ENCODE assay signal across 9 cellular contexts in the genomic region with DNA sequence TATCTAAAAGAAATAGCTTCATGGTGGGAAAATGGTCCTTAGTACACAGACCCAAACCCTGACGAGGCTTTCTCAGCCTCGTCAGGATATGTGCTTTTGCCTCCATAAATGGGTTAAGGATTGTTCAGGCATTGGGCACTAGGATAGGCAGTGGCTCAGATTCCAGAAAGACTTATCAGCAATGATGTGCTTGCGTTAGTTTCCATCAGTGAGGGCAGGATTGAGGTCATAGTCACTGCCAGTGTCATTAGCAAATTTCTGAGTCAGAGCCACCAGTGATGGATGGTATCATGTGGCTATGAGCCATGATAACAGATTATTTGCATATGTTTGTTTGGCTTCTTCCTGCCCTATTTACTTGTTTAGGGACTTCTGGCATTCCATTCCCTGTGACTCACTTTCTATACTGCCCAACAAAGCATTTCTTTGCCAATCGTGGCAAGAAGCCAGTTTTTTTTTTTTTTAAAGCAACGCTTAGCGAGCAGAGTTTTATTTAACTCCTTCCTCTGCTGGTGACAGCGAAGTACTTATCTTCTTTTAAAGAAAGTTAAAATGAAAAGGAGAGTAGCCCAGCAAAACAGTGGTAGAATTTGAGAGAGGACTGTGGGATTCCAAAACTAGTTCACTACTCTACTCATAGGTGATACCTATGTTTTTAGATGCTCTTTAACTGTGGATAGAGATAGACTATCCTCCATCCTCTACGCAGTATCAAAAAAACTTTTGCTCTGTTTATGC. TPM values are rescaled to one million over a fixed set of nuclear protein-coding genes. Genes with fewer than 3 reads are reported as not detected.
DNase-seq lines count a peak whose midpoint lies in the region; ATAC-seq and TF ChIP-seq lines count a peak whose summit lies in the region.
"Had no signal": no experiment of that assay in that cellular context is flagged by ENCODE, and none has a peak within 500 bp of the region (broad histone marks: within the 10 kb centered on the region; RNA-seq: fewer than 3 reads in every experiment).

No MANE protein-coding gene starts in this region.

- H3K4me1 Mint-ChIP-seq in WTC11: peaks cover 49% of the 10 kb centered on the region

- H3K4me2 ChIP-seq in smooth muscle cell: peak overlapping the region; percentile 71

- DNase-seq in DMS 273 (lab: John Stamatoyannopoulos, UW; ENCODE audit: unreplicated experiment) (peak; percentile 58), HT1080 (ENCODE audit: low read depth) (peak; percentile 98), WTC11 (ENCODE audit: low spot score) (no peak), hepatic stellate cell (ENCODE audit: low spot score) (peak; percentile 76), smooth muscle cell (lab: John Stamatoyannopoulos, UW; ENCODE audit: unreplicated experiment) (no peak), OCI-M2 (lab: John Stamatoyannopoulos, UW; ENCODE audit: unreplicated experiment) (no peak)
- no peak for DNase-seq in activated CD4-positive, alpha-beta T cell treated with anti-CD3 and anti-CD28 coated beads, Interleukin-2, amount 50 U/mL, for 4 hours

- 3% methylated on average over 8 of the region's 8 CpGs for WGBS in smooth muscle cell (ENCODE audit: low lambda C conversion rate)

- no peaks in the 10 kb centered on the region for H3K79me2 ChIP-seq in smooth muscle cell (ENCODE audit: low read depth)

- H3K9me3 ChIP-seq in smooth muscle cell (replicated peaks; ENCODE audit: low read depth): no peaks in the 10 kb centered on the region
- H3K9me3 ChIP-seq: Peyer's patch had no signal

- H3K27me3 ChIP-seq in smooth muscle cell (ENCODE audit: low read depth): no peaks in the 10 kb centered on the region
- H3K27me3 ChIP-seq: Peyer's patch had no signal

- H3K36me3 Mint-ChIP-seq in WTC11: no peaks in the 10 kb centered on the region

- H2AFZ ChIP-seq in smooth muscle cell (ENCODE audit: low read depth): peak overlapping the region; percentile 40

- H3F3A ChIP-seq in smooth muscle cell (ENCODE audit: low read depth): peaks cover 9% of the 10 kb centered on the region

- no peaks in the 10 kb centered on the region for H3K9me3 Mint-ChIP-seq in WTC11

- TF ChIP-seq CTCF in WTC11 (IDR thresholded peaks at IDR 0.05) (no peak), smooth muscle cell (IDR thresholded peaks at IDR 0.05; ENCODE audit: borderline replicate concordance, insufficient read depth, poor library complexity, severe bottlenecking) (no peak)

- ATAC-seq in WTC11 (peak; percentile 91), HG03280 (IDR thresholded peaks at IDR 0.05; ENCODE audit: unreplicated experiment) (no peak)

- CTCF ChIA-PET in WTC11 (lab: Charles Lee): interaction anchor here (1.0 to 4.9 kb wide), 3 partner anchors 59 to 365 kb away, joined by 3 to 25 read pairs (median 3); no protein-coding TSS in a partner anchor

- H3K27ac Mint-ChIP-seq in WTC11: peak overlapping the region; percentile 95

- H3K4me1 ChIP-seq in smooth muscle cell (ENCODE audit: low read depth): peaks cover 10% of the 10 kb centered on the region

- H3K36me3 ChIP-seq in smooth muscle cell (ENCODE audit: low read depth): no peaks in the 10 kb centered on the region
- H3K36me3 ChIP-seq: Peyer's patch had no signal

- POLR2A ChIA-PET in WTC11 (lab: Charles Lee): interaction anchor here (1.0 kb wide), 1 partner anchor 178 kb away, joined by 5 read pairs; a partner anchor contains a TSS

- H3K9ac ChIP-seq in smooth muscle cell (ENCODE audit: low read depth): peak overlapping the region; percentile 50

- H3K4me3 ChIP-seq in smooth muscle cell: no peak overlapping the region
- H3K4me3 ChIP-seq: Peyer's patch had no signal

- H3K27ac ChIP-seq in smooth muscle cell (ENCODE audit: low read depth): peak overlapping the region; percentile 81

- peak overlapping the region; percentile 27 for H3K4me3 Mint-ChIP-seq in WTC11

- H3K27me3 Mint-ChIP-seq in WTC11 (ENCODE audit: low read depth): no peaks in the 10 kb centered on the region

- H4K20me1 ChIP-seq in smooth muscle cell (ENCODE audit: low read depth): no peaks in the 10 kb centered on the region

TF ChIP-seq in WTC11, 78 proteins besides CTCF, POLR2A, EP300 and RAD21:
- TF ChIP-seq, protein P1, sequence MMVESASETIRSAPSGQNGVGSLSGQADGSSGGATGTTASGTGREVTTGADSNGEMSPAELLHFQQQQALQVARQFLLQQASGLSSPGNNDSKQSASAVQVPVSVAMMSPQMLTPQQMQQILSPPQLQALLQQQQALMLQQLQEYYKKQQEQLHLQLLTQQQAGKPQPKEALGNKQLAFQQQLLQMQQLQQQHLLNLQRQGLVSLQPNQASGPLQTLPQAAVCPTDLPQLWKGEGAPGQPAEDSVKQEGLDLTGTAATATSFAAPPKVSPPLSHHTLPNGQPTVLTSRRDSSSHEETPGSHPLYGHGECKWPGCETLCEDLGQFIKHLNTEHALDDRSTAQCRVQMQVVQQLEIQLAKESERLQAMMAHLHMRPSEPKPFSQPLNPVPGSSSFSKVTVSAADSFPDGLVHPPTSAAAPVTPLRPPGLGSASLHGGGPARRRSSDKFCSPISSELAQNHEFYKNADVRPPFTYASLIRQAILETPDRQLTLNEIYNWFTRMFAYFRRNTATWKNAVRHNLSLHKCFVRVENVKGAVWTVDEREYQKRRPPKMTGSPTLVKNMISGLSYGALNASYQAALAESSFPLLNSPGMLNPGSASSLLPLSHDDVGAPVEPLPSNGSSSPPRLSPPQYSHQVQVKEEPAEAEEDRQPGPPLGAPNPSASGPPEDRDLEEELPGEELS (CRISPR knock-in tag; IDR thresholded peaks at IDR 0.05): peak; percentile 67; the same call in 1 of the 2 replicates
- TF ChIP-seq ETV6 (CRISPR knock-in tag; IDR thresholded peaks at IDR 0.05) (0 out of 2 replicates have a peak, but pooled peaks have one; percentile 20), SMAD3 (CRISPR knock-in tag; IDR thresholded peaks at IDR 0.05; ENCODE audit: borderline replicate concordance) (no peak), GABPB1 (CRISPR knock-in tag; IDR thresholded peaks at IDR 0.05) (peak; percentile 52), ZNF416 (CRISPR knock-in tag; IDR thresholded peaks at IDR 0.05) (no peak), NR2C2 (CRISPR knock-in tag; IDR thresholded peaks at IDR 0.05) (no peak)
- TF ChIP-seq, protein P2, sequence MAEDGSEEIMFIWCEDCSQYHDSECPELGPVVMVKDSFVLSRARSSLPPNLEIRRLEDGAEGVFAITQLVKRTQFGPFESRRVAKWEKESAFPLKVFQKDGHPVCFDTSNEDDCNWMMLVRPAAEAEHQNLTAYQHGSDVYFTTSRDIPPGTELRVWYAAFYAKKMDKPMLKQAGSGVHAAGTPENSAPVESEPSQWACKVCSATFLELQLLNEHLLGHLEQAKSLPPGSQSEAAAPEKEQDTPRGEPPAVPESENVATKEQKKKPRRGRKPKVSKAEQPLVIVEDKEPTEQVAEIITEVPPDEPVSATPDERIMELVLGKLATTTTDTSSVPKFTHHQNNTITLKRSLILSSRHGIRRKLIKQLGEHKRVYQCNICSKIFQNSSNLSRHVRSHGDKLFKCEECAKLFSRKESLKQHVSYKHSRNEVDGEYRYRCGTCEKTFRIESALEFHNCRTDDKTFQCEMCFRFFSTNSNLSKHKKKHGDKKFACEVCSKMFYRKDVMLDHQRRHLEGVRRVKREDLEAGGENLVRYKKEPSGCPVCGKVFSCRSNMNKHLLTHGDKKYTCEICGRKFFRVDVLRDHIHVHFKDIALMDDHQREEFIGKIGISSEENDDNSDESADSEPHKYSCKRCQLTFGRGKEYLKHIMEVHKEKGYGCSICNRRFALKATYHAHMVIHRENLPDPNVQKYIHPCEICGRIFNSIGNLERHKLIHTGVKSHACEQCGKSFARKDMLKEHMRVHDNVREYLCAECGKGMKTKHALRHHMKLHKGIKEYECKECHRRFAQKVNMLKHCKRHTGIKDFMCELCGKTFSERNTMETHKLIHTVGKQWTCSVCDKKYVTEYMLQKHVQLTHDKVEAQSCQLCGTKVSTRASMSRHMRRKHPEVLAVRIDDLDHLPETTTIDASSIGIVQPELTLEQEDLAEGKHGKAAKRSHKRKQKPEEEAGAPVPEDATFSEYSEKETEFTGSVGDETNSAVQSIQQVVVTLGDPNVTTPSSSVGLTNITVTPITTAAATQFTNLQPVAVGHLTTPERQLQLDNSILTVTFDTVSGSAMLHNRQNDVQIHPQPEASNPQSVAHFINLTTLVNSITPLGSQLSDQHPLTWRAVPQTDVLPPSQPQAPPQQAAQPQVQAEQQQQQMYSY (CRISPR knock-in tag; IDR thresholded peaks at IDR 0.05): no peak

RNA-seq across cellular contexts. Expression of a gene that starts 44.4 kb away (rescaled TPM):
- total RNA-seq in HT1080 (2014; rRNA removed; shearing (Covaris generic)): 3.6 and 3.9 TPM in 2 replicates
- 1.3 and 1.9 TPM in 2 replicates for polyA plus RNA-seq in HT1080 (2015; cell fraction: cytosol; rRNA removed)
- polyA plus RNA-seq in HT1080 (2015; cell fraction: nucleus; rRNA removed): 3.3 and 4.2 TPM in 2 replicates
- total RNA-seq in WTC11 (2021) (0.05 TPM in 1 of 3 replicates, not detected in the others), smooth muscle cell (0.13 TPM in 1 of 2 replicates, not detected in the other)
- polyA plus RNA-seq in smooth muscle cell: 0.03 TPM in 1 of 2 replicates, not detected in the other

Comparison
In these comparisons a context has a peak if more than half of its experiments do, and no peak if none do; other contexts are left out.
1. DNase-seq: peak in DMS 273 (single experiment), HT1080 (single experiment) and hepatic stellate cell (single experiment); none in WTC11 (single experiment), smooth muscle cell (single experiment), activated CD4-positive, alpha-beta T cell treated with anti-CD3 and anti-CD28 coated beads, Interleukin-2, amount 50 U/mL, for 4 hours (0 of 2) and OCI-M2 (single experiment).